16 cellular contexts compared by ENCODE assay signal in genomic region chr14:54177009-54177408, GRCh38.
DNase-seq lines count a peak whose midpoint lies in the region; ATAC-seq and TF ChIP-seq lines count a peak whose summit lies in the region.
"Had no signal": no experiment of that assay in that cellular context is flagged by ENCODE, and none has a peak within 500 bp of the region (broad histone marks: within the 10 kb centered on the region; RNA-seq: fewer than 3 reads in every experiment).

No MANE protein-coding gene starts in this region.

- no peak overlapping the region for H3K4me3 ChIP-seq in aorta (ENCODE audit: low read length in 2 of 2)
- H3K4me3 ChIP-seq: GM23338 had no signal

- no peak for TF ChIP-seq CTCF in nephron (IDR thresholded peaks at IDR 0.05; ENCODE audit: unreplicated experiment in 3 of 3)
- peak; percentile 20 for TF ChIP-seq CTCF in type B pancreatic cell (conservative IDR thresholded peaks at IDR 0.05)

- H3K36me3 Mint-ChIP-seq in nephron (ENCODE audit: low read depth) (no peaks in the 10 kb centered on the region), type B pancreatic cell (no peaks in the 10 kb centered on the region)
- H3K36me3 Mint-ChIP-seq: CD4-positive, alpha-beta memory T cell had no signal

- H3K4me1 ChIP-seq in aorta (ENCODE audit: control insufficient read depth in 1 of 2, insufficient read depth in 2 of 2, low read length in 2 of 2), result peaks cover 3 to 4% of the 10 kb centered on the region in 2 donors

- no peaks in the 10 kb centered on the region for H3K27me3 ChIP-seq in aorta (ENCODE audit: control insufficient read depth in 1 of 2, insufficient read depth in 2 of 2, low read length in 1 of 2)

- H3K36me3 ChIP-seq in aorta (ENCODE audit: control insufficient read depth in 1 of 2, insufficient read depth in 2 of 2, low read length in 1 of 2), result no peaks in the 10 kb centered on the region

- DNase-seq in LoVo (ENCODE audit: low spot score) (peak; percentile 56), dermis microvascular lymphatic vessel endothelial cell (ENCODE audit: low read depth in 2 of 2) (peak; percentile 74 to 85), type B pancreatic cell (ENCODE audit: extremely low spot score, unreplicated experiment) (no peak), mucosa of gallbladder (ENCODE audit: low spot score) (no peak), aorta (no peak), SIG-M5 treated with dmso at 0.1 percent for 504 hours (lab: John Stamatoyannopoulos, UW; ENCODE audit: unreplicated experiment) (no peak)
- DNase-seq: C1 segment of cervical spinal cord; Calu3; CD4-positive, alpha-beta memory T cell; COR-L47; DMS53; GF-D8; H9; HFFc6 had no signal

- H3K4me1 Mint-ChIP-seq in nephron (peaks cover 48% of the 10 kb centered on the region), type B pancreatic cell (ENCODE audit: unreplicated experiment) (peaks cover 28% of the 10 kb centered on the region)
- H3K4me1 Mint-ChIP-seq: GM23338 had no signal

- H3K4me3 Mint-ChIP-seq in nephron (no peak overlapping the region), type B pancreatic cell (no peak overlapping the region)
- H3K4me3 Mint-ChIP-seq: CD4-positive, alpha-beta memory T cell; GM23338; H9; HFFc6 had no signal

- 55 to 69% methylated on average over 3 of the region's 3 CpGs for WGBS in aorta, 2 donors

- H3K9me3 Mint-ChIP-seq in nephron (no peaks in the 10 kb centered on the region), type B pancreatic cell (no peaks in the 10 kb centered on the region)
- H3K9me3 Mint-ChIP-seq: GM23338, H9, HFFc6 had no signal

- no peak overlapping the region for H3K27ac ChIP-seq in aorta (ENCODE audit: low read depth in 1 of 2, low read length in 2 of 2)

- H3K27me3 Mint-ChIP-seq in nephron (ENCODE audit: low read depth) (peaks cover 4% of the 10 kb centered on the region), type B pancreatic cell (peaks cover 16% of the 10 kb centered on the region)

- H3K27ac Mint-ChIP-seq in nephron (peak overlapping the region; percentile 18 to 80 (median 43)), type B pancreatic cell (no peak overlapping the region)
- H3K27ac Mint-ChIP-seq: GM23338, H9, HFFc6 had no signal

- ATAC-seq in aorta (ENCODE audit: low FRiP score), result no peak
- ATAC-seq: GM23338 had no signal

- H3K9me3 ChIP-seq in aorta (ENCODE audit: control insufficient read depth, low read length), result no peaks in the 10 kb centered on the region

- intact Hi-C loops in aorta (cut with DNase I), result loop anchor here (5.0 to 10.0 kb wide), 3 partner anchors 150 to 222 kb away; partner anchors contain the start of gene BMP4 (in 1 of the 2)

Comparison
In these comparisons a context has a peak if more than half of its experiments do, and no peak if none do; other contexts are left out.
1. DNase-seq: peak in LoVo (single experiment) and dermis microvascular lymphatic vessel endothelial cell (2 of 2); none in type B pancreatic cell (single experiment), mucosa of gallbladder (single experiment), aorta (0 of 2) and SIG-M5 treated with dmso at 0.1 percent for 504 hours (single experiment).